6 cellular contexts compared by ENCODE assay signal in the genomic region with DNA sequence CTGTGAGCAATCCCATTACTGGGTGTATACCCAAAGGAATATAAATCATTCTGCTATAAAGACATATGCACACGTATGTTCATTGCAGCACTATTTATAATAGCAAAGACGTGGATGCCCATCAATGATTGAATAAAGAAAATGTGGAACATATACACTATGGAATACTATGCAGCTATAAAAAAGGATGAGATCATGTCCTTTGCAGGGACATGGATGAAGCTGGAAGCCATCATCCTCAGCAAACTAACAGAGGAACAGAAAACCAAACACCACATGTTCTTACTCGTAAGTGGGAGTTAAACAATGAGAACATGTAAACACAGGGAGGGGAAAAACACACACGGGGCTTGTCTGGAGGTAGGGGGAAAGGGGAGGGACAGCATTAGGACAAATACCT. TPM values are rescaled to one million over a fixed set of nuclear protein-coding genes. Genes with fewer than 3 reads are reported as not detected.
DNase-seq lines count a peak whose midpoint lies in the region; ATAC-seq, FAIRE-seq and TF ChIP-seq lines count a peak whose summit lies in the region.
"Not testable (repeated sequence)": the region's sequence is repeated elsewhere in the genome, so short reads cannot be mapped to it uniquely, and the experiment has no call there.

No MANE protein-coding gene starts in this region.

- H3K36me3 Mint-ChIP-seq in CD4-positive, alpha-beta T cell (ENCODE audit: low read depth), result peaks cover 11% of the 10 kb centered on the region
- H3K36me3 Mint-ChIP-seq in astrocyte (ENCODE audit: low read depth, unreplicated experiment); brain; neural crest cell (ENCODE audit: low read depth); type B pancreatic cell: not testable (repeated sequence)

- H3K4me3 Mint-ChIP-seq in CD4-positive, alpha-beta T cell, result peak overlapping the region; percentile 20
- peak overlapping the region; percentile 57 for H3K4me3 Mint-ChIP-seq in astrocyte (ENCODE audit: unreplicated experiment)
- peak overlapping the region in 2 of 5 experiments; percentile 67 to 72 for H3K4me3 Mint-ChIP-seq in brain
- peak overlapping the region; percentile 59 for H3K4me3 Mint-ChIP-seq in neural crest cell
- peak overlapping the region; percentile 48 for H3K4me3 Mint-ChIP-seq in type B pancreatic cell

- H3K27ac ChIP-seq in BLaER1; CD4-positive, alpha-beta T cell (ENCODE audit: low read depth, low read length); astrocyte (ENCODE audit: low read depth, low read length): not testable (repeated sequence)

- not testable (repeated sequence) for H3K9me3 Mint-ChIP-seq in CD4-positive, alpha-beta T cell; astrocyte (ENCODE audit: unreplicated experiment); brain; neural crest cell; type B pancreatic cell

- not testable (repeated sequence) for H4K20me1 ChIP-seq in BLaER1; astrocyte (ENCODE audit: insufficient read depth, low read length)

- TF ChIP-seq CTCF in CD4-positive, alpha-beta T cell (IDR thresholded peaks at IDR 0.05); astrocyte (IDR thresholded peaks at IDR 0.05; ENCODE audit: insufficient read depth, low read depth, low read length); brain (conservative IDR thresholded peaks at IDR 0.05); neural crest cell (conservative IDR thresholded peaks at IDR 0.05); type B pancreatic cell (conservative IDR thresholded peaks at IDR 0.05): not testable (repeated sequence)

- not testable (repeated sequence) for ATAC-seq in CD4-positive, alpha-beta T cell (ENCODE audit: poor library complexity)

- peaks cover 62% of the 10 kb centered on the region for H3K4me1 ChIP-seq in BLaER1
- not testable (repeated sequence) for H3K4me1 ChIP-seq in astrocyte (ENCODE audit: insufficient read depth, low read length)

- intact Hi-C loops in CD4-positive, alpha-beta T cell (cut with DNase I, micrococcal nuclease), result not testable (repeated sequence)

- H3K79me2 ChIP-seq in astrocyte (ENCODE audit: insufficient read depth, low read length), result not testable (repeated sequence)

- H2AFZ ChIP-seq in astrocyte (ENCODE audit: low read depth, low read length), result not testable (repeated sequence)

- H3K9ac ChIP-seq in BLaER1; astrocyte (ENCODE audit: low read length): not testable (repeated sequence)

- not testable (repeated sequence) for H3K27me3 ChIP-seq in BLaER1; CD4-positive, alpha-beta T cell (ENCODE audit: control insufficient read depth, insufficient read depth, low read length); astrocyte (ENCODE audit: insufficient read depth, low read length)

- POLR2A ChIA-PET in CD4-positive, alpha-beta T cell (lab: Charles Lee), result not testable (repeated sequence)

- not testable (repeated sequence) for H3K27me3 Mint-ChIP-seq in CD4-positive, alpha-beta T cell; astrocyte (ENCODE audit: low read depth, unreplicated experiment)
- H3K27me3 Mint-ChIP-seq in brain (peaks cover 12% of the 10 kb centered on the region), neural crest cell (ENCODE audit: low read depth) (peaks cover 12% of the 10 kb centered on the region), type B pancreatic cell (peaks cover 15% of the 10 kb centered on the region)

- not testable (repeated sequence) for FAIRE-seq in astrocyte (lab: Jason Lieb, UNC)

- H3K36me3 ChIP-seq in BLaER1; astrocyte (ENCODE audit: insufficient read depth, low read length): not testable (repeated sequence)

- not testable (repeated sequence) for H3K4me3 ChIP-seq in BLaER1; astrocyte (ENCODE audit: insufficient read depth, low read depth, low read length)

- not testable (repeated sequence) for H3K27ac Mint-ChIP-seq in CD4-positive, alpha-beta T cell; astrocyte (ENCODE audit: unreplicated experiment); neural crest cell (ENCODE audit: unreplicated experiment); type B pancreatic cell
- H3K27ac Mint-ChIP-seq in brain, result peak overlapping the region in 3 of 5 experiments; percentile 24 to 55 (median 50)

- CTCF ChIA-PET in CD4-positive, alpha-beta T cell (lab: Charles Lee), result interaction anchor here (1.3 kb wide), 1 partner anchor 26 kb away, joined by 3 read pairs; a partner anchor contains a TSS

- H3K4me1 Mint-ChIP-seq in CD4-positive, alpha-beta T cell (ENCODE audit: low read depth), result peaks cover 11% of the 10 kb centered on the region
- not testable (repeated sequence) for H3K4me1 Mint-ChIP-seq in astrocyte (ENCODE audit: low read depth, unreplicated experiment)
- H3K4me1 Mint-ChIP-seq in brain, result peaks cover 19% of the 10 kb centered on the region
- peaks cover 18% of the 10 kb centered on the region for H3K4me1 Mint-ChIP-seq in neural crest cell
- H3K4me1 Mint-ChIP-seq in type B pancreatic cell (ENCODE audit: unreplicated experiment), result peaks cover 11% of the 10 kb centered on the region

- not testable (repeated sequence) for H3K9me3 ChIP-seq in BLaER1; CD4-positive, alpha-beta T cell (ENCODE audit: control insufficient read depth, low read length); astrocyte (ENCODE audit: insufficient read depth, low read depth, low read length)

- peak overlapping the region; percentile 76 for H3K4me2 ChIP-seq in BLaER1
- not testable (repeated sequence) for H3K4me2 ChIP-seq in astrocyte (ENCODE audit: low read length)

- not testable (repeated sequence) for DNase-seq in CD4-positive, alpha-beta T cell; astrocyte (ENCODE audit: low read depth); neural crest cell (ENCODE audit: low read depth, low spot score); type B pancreatic cell (ENCODE audit: extremely low spot score, unreplicated experiment)

RNA-seq across cellular contexts. Expression of a gene that starts 5.3 kb away (rescaled TPM):
- total RNA-seq in CD4-positive, alpha-beta T cell, result 10 to 100 TPM; 27.5 to 30.1 TPM
- total RNA-seq in astrocyte (56.2 and 58.5 TPM in 2 replicates), neural crest cell (49.3 and 50.3 TPM in 2 replicates), type B pancreatic cell (ENCODE audit: low replicate concordance) (42.0 and 46.5 TPM in 2 replicates)
- polyA plus RNA-seq in brain (ENCODE audit: insufficient read depth, low read depth, low replicate concordance), result 24.8 TPM

RNA-seq across cellular contexts. Expression of a gene that starts 26.6 kb away (rescaled TPM):
- total RNA-seq in CD4-positive, alpha-beta T cell, result 10 to 100 TPM; 69.5 to 73.2 TPM
- total RNA-seq in astrocyte (89.2 and 117 TPM in 2 replicates), neural crest cell (31.6 and 36.0 TPM in 2 replicates), type B pancreatic cell (ENCODE audit: low replicate concordance) (38.1 and 71.3 TPM in 2 replicates)
- polyA plus RNA-seq in brain (ENCODE audit: insufficient read depth, low read depth, low replicate concordance), result 141 TPM

RNA-seq across cellular contexts. Expression of a gene that starts 54.4 kb away (rescaled TPM):
- total RNA-seq in CD4-positive, alpha-beta T cell, result 100 to 1,000 TPM in 1 of 2 experiments, 10 to 100 TPM in 1; 98.2 to 104 TPM
- total RNA-seq in astrocyte, result 103 and 108 TPM in 2 replicates
- 221 TPM for polyA plus RNA-seq in brain (ENCODE audit: insufficient read depth, low read depth, low replicate concordance)
- 91.2 and 92.5 TPM in 2 replicates for total RNA-seq in neural crest cell
- total RNA-seq in type B pancreatic cell (ENCODE audit: low replicate concordance), result 88.3 and 118 TPM in 2 replicates

RNA-seq across cellular contexts. Expression of a gene that starts 54.5 kb away (rescaled TPM):
- 10 to 100 TPM; 12.0 to 14.5 TPM for total RNA-seq in CD4-positive, alpha-beta T cell
- total RNA-seq in astrocyte (39.3 and 46.3 TPM in 2 replicates), neural crest cell (40.9 and 42.4 TPM in 2 replicates), type B pancreatic cell (ENCODE audit: low replicate concordance) (42.5 and 44.7 TPM in 2 replicates)
- polyA plus RNA-seq in brain (ENCODE audit: insufficient read depth, low read depth, low replicate concordance), result 13.1 TPM
